ENCODE assay signal across 1 cellular context in the genomic region with DNA sequence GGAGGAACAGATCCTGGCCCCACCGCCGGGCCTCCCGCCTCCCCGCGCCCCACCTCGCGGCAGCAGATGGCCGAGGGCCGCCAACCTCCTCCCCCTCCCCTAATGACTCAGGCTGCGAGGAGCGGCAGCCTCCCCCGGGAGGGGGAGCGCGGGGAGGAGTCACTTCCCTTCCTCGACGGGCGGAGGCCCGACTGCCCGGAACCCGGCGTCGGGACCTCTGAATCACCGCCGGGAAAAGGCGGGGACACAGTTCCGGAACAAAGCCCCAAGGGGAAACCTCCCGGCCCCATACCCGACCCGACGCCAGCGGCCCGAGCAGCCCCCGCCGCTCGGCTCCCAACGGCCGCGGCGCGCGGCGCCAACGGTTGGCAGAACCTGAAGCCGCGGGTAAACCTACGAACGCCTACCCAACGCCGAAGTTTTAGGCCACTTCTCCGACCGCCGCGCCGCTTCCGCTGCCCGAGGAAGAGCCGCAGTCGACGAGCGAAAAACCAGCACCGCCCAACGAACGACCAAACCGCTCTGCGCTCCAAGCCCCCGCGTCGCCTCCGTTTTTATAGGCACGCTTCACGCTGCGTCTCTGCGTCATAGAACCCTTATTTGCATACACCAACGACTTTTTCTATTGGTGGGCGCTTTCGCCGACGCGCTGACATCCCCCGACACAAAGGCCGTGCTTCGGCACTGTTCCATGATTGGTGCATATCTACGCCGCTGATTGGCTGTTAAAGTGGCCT.
A peak's percentile ranks its signal among the peaks of the same experiment; 100 is the strongest.
TF ChIP-seq lines count a peak whose summit lies in the region.

No MANE protein-coding gene starts in this region.

TF ChIP-seq in HepG2, 621 proteins besides CTCF, POLR2A, EP300 and RAD21 (continued from another document and continues in another):
- TF ChIP-seq TRAFD1 (CRISPR knock-in tag; IDR thresholded peaks at IDR 0.05; ENCODE audit: borderline replicate concordance), result no peak
- no peak for TF ChIP-seq HMGA1 (CRISPR knock-in tag; conservative IDR thresholded peaks at IDR 0.05)
- TF ChIP-seq SRY (CRISPR knock-in tag; IDR thresholded peaks at IDR 0.05), result peak; percentile 97
- 0 out of 2 replicates have a peak, but pooled peaks have one; percentile 38 for TF ChIP-seq MNT (IDR thresholded peaks at IDR 0.05)
- TF ChIP-seq ZNF598 (CRISPR knock-in tag; IDR thresholded peaks at IDR 0.05; ENCODE audit: borderline replicate concordance), result peak; percentile 92
- TF ChIP-seq ZNF281 (CRISPR knock-in tag; IDR thresholded peaks at IDR 0.05; ENCODE audit: borderline replicate concordance), result peak; percentile 56; the same call in 1 of the 2 replicates
- no peak for TF ChIP-seq TBP (CRISPR knock-in tag; IDR thresholded peaks at IDR 0.05)
- no peak; the same call in 1 of the 2 replicates for TF ChIP-seq ZNF136 (CRISPR knock-in tag; IDR thresholded peaks at IDR 0.05; ENCODE audit: low read depth)
- peak; percentile 91; the same call in 1 of the 2 replicates for TF ChIP-seq ZMAT3 (CRISPR knock-in tag; conservative IDR thresholded peaks at IDR 0.05)
- peak; percentile 96 for TF ChIP-seq SALL1 (CRISPR knock-in tag; IDR thresholded peaks at IDR 0.05)
- TF ChIP-seq TSC22D2 (CRISPR knock-in tag; IDR thresholded peaks at IDR 0.05; ENCODE audit: borderline replicate concordance), result peak; percentile 97; the same call in 1 of the 2 replicates
- TF ChIP-seq, protein P1, sequence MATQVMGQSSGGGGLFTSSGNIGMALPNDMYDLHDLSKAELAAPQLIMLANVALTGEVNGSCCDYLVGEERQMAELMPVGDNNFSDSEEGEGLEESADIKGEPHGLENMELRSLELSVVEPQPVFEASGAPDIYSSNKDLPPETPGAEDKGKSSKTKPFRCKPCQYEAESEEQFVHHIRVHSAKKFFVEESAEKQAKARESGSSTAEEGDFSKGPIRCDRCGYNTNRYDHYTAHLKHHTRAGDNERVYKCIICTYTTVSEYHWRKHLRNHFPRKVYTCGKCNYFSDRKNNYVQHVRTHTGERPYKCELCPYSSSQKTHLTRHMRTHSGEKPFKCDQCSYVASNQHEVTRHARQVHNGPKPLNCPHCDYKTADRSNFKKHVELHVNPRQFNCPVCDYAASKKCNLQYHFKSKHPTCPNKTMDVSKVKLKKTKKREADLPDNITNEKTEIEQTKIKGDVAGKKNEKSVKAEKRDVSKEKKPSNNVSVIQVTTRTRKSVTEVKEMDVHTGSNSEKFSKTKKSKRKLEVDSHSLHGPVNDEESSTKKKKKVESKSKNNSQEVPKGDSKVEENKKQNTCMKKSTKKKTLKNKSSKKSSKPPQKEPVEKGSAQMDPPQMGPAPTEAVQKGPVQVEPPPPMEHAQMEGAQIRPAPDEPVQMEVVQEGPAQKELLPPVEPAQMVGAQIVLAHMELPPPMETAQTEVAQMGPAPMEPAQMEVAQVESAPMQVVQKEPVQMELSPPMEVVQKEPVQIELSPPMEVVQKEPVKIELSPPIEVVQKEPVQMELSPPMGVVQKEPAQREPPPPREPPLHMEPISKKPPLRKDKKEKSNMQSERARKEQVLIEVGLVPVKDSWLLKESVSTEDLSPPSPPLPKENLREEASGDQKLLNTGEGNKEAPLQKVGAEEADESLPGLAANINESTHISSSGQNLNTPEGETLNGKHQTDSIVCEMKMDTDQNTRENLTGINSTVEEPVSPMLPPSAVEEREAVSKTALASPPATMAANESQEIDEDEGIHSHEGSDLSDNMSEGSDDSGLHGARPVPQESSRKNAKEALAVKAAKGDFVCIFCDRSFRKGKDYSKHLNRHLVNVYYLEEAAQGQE (IDR thresholded peaks at IDR 0.05; ENCODE audit: borderline replicate concordance in 1 of 2, low read depth in 1 of 2, low read length in 2 of 2), result peak in 1 of 2 experiments; percentile 78; a peak in 1 of 4 replicates
- TF ChIP-seq MIXL1 (CRISPR knock-in tag; IDR thresholded peaks at IDR 0.05), result peak; percentile 39; the same call in 1 of the 2 replicates
- no peak for TF ChIP-seq NPAS2 (CRISPR knock-in tag; IDR thresholded peaks at IDR 0.05; ENCODE audit: borderline replicate concordance)
- TF ChIP-seq RELA (CRISPR knock-in tag; IDR thresholded peaks at IDR 0.05), result no peak; the same call in 1 of the 2 replicates
- no peak; the same call in 1 of the 2 replicates for TF ChIP-seq ATAD3A (CRISPR knock-in tag; IDR thresholded peaks at IDR 0.05)
- TF ChIP-seq YEATS4 (CRISPR knock-in tag; IDR thresholded peaks at IDR 0.05; ENCODE audit: borderline replicate concordance), result peak; percentile 95
- TF ChIP-seq ZNF446 (CRISPR knock-in tag; IDR thresholded peaks at IDR 0.05), result peak; percentile 92
- TF ChIP-seq NFYB (CRISPR knock-in tag; IDR thresholded peaks at IDR 0.05), result peak; percentile 98
- 0 out of 2 replicates have a peak, but pooled peaks have one; percentile 68 for TF ChIP-seq XBP1 (CRISPR knock-in tag; IDR thresholded peaks at IDR 0.05)
- peak; percentile 72; the same call in 1 of the 2 replicates for TF ChIP-seq SOX13 (IDR thresholded peaks at IDR 0.05)
- peak; percentile 40 to 98 for TF ChIP-seq SOX13 (CRISPR knock-in tag; conservative IDR thresholded peaks at IDR 0.05 in 1 of 2, IDR thresholded peaks at IDR 0.05 in 1 of 2)
- TF ChIP-seq ZEB1 (IDR thresholded peaks at IDR 0.05; ENCODE audit: insufficient replicate concordance, low read depth), result peak; percentile 49
- peak; percentile 92; the same call in 1 of the 2 replicates for TF ChIP-seq ZNF773 (CRISPR knock-in tag; IDR thresholded peaks at IDR 0.05; ENCODE audit: borderline replicate concordance)
- no peak for TF ChIP-seq ZNF740 (CRISPR knock-in tag; IDR thresholded peaks at IDR 0.05)
- peak; percentile 92; the same call in 1 of the 2 replicates for TF ChIP-seq ZNF674 (CRISPR knock-in tag; IDR thresholded peaks at IDR 0.05; ENCODE audit: low read depth)
- TF ChIP-seq HNF1A (IDR thresholded peaks at IDR 0.05; ENCODE audit: low read depth), result peak; percentile 54; the same call in 1 of the 2 replicates
- TF ChIP-seq HNF1A (CRISPR knock-in tag; IDR thresholded peaks at IDR 0.05; ENCODE audit: borderline replicate concordance), result peak; percentile 62
- no peak for TF ChIP-seq ZNF576 (CRISPR knock-in tag; IDR thresholded peaks at IDR 0.05)
- peak; percentile 55 for TF ChIP-seq ZFP82 (CRISPR knock-in tag; IDR thresholded peaks at IDR 0.05; ENCODE audit: borderline replicate concordance)
- TF ChIP-seq HNRNPLL (IDR thresholded peaks at IDR 0.05; ENCODE audit: low read depth, low read length, poor library complexity, severe bottlenecking), result peak; percentile 76
- TF ChIP-seq KLF11 (CRISPR knock-in tag; IDR thresholded peaks at IDR 0.05), result peak; percentile 93
- no peak for TF ChIP-seq REXO4 (CRISPR knock-in tag; IDR thresholded peaks at IDR 0.05; ENCODE audit: borderline replicate concordance)
- peak; percentile 84 for TF ChIP-seq ZNF589 (CRISPR knock-in tag; conservative IDR thresholded peaks at IDR 0.05)
- TF ChIP-seq ATF7 (IDR thresholded peaks at IDR 0.05), result no peak
- no peak; the same call in 1 of the 2 replicates for TF ChIP-seq ATF7 (CRISPR knock-in tag; IDR thresholded peaks at IDR 0.05)
- no peak for TF ChIP-seq NR3C1 (CRISPR knock-in tag; IDR thresholded peaks at IDR 0.05)
- peak in 1 of 2 experiments; percentile 88; a peak in 2 of 4 replicates for TF ChIP-seq KLF16 (CRISPR knock-in tag; IDR thresholded peaks at IDR 0.05)
- peak; percentile 91; the same call in 1 of the 2 replicates for TF ChIP-seq GLI4 (CRISPR knock-in tag; IDR thresholded peaks at IDR 0.05; ENCODE audit: borderline replicate concordance)
- TF ChIP-seq POLR2G (IDR thresholded peaks at IDR 0.05; ENCODE audit: low read depth, low read length), result peak; percentile 100
- no peak for TF ChIP-seq ZNF207 (IDR thresholded peaks at IDR 0.05; ENCODE audit: borderline replicate concordance)
- TF ChIP-seq TOE1 (CRISPR knock-in tag; IDR thresholded peaks at IDR 0.05), result no peak; the same call in 1 of the 2 replicates
- no peak for TF ChIP-seq MBD4 (IDR thresholded peaks at IDR 0.05; ENCODE audit: borderline replicate concordance, low read length)
- TF ChIP-seq, protein P2, sequence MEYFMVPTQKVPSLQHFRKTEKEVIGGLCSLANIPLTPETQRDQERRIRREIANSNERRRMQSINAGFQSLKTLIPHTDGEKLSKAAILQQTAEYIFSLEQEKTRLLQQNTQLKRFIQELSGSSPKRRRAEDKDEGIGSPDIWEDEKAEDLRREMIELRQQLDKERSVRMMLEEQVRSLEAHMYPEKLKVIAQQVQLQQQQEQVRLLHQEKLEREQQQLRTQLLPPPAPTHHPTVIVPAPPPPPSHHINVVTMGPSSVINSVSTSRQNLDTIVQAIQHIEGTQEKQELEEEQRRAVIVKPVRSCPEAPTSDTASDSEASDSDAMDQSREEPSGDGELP (IDR thresholded peaks at IDR 0.05; ENCODE audit: borderline replicate concordance, low read depth), result no peak
